ENCODE assay signal across 5 cellular contexts in genomic region chr13:56622840-56623239, GRCh38.
"Had no signal": no experiment of that assay in that cellular context is flagged by ENCODE, and none has a peak within 500 bp of the region (broad histone marks: within the 10 kb centered on the region; RNA-seq: fewer than 3 reads in every experiment).

No MANE protein-coding gene starts in this region.

- H3K27ac Mint-ChIP-seq: GM23338 had no signal

- H3K4me3 Mint-ChIP-seq: GM23338, H9 had no signal

- ATAC-seq: GM23338, K562 had no signal

- H3K4me3 ChIP-seq: GM23338, K562 had no signal

- DNase-seq: H9, HCEC 1CT, IMR-90 had no signal

- H3K4me1 Mint-ChIP-seq: GM23338, H9 had no signal
